In the genomic region with DNA sequence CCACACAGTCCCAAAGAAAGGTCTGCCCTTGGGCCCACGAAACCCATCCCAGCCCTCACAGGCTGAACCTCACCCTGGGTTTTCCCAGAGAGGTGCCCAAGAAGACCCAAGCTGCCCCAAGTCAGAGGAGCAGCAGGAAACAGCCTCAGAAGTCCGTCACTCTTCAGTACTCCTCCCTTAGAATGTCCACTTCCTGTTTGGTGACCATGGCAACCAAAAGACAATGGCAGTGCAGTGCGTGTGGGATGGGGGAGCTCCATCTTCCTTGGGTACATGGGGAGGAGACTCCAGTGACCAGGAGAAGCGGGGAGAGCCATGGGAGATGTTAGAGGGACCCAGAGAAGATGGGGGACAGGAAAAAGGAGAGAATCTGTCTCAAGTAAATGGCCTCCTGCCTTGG, we compare ENCODE assay signal across 7 cellular contexts. TPM values are rescaled to one million over a fixed set of nuclear protein-coding genes. Genes with fewer than 3 reads are reported as not detected.
DNase-seq lines count a peak whose midpoint lies in the region; ATAC-seq and TF ChIP-seq lines count a peak whose summit lies in the region.

No MANE protein-coding gene starts in this region.

- H3K36me3 ChIP-seq in Karpas-422 (ENCODE audit: insufficient read depth, low read length), result no peaks in the 10 kb centered on the region
- no peaks in the 10 kb centered on the region for H3K36me3 ChIP-seq in mucosa of descending colon (ENCODE audit: low read depth)

- peak; percentile 63 for ATAC-seq in mucosa of descending colon

- H3K4me1 ChIP-seq in Karpas-422 (ENCODE audit: low read length) (peaks cover 15% of the 10 kb centered on the region), mucosa of descending colon (ENCODE audit: low read depth) (peaks cover 8% of the 10 kb centered on the region)

- H3K79me2 ChIP-seq in Karpas-422 (ENCODE audit: low read length), result no peaks in the 10 kb centered on the region

- H3K9me3 ChIP-seq in Karpas-422 (ENCODE audit: low read length), result no peaks in the 10 kb centered on the region
- no peaks in the 10 kb centered on the region for H3K9me3 ChIP-seq in mucosa of descending colon

- H4K20me1 ChIP-seq in Karpas-422 (ENCODE audit: insufficient read depth, low read depth, low read length), result no peaks in the 10 kb centered on the region

- H3K4me3 ChIP-seq in Karpas-422 (ENCODE audit: low read length) (no peak overlapping the region), cardiac fibroblast (replicated peaks in 1 of 2; ENCODE audit: low read depth in 2 of 2, low read length in 2 of 2) (no peak overlapping the region), mucosa of descending colon (no peak overlapping the region)

- TF ChIP-seq CTCF in cardiac fibroblast (IDR thresholded peaks at IDR 0.05; ENCODE audit: low read depth, low read length), result no peak
- TF ChIP-seq CTCF in mucosa of descending colon (IDR thresholded peaks at IDR 0.05), result no peak

- H3K4me2 ChIP-seq in Karpas-422 (ENCODE audit: low read depth, low read length, poor library complexity, severe bottlenecking), result no peak overlapping the region

- no peaks in the 10 kb centered on the region for H3K27me3 ChIP-seq in Karpas-422 (ENCODE audit: low read length)

- DNase-seq in DMS153 (lab: John Stamatoyannopoulos, UW) (peak; percentile 84), Karpas-422 (peak; percentile 75), cardiac fibroblast (ENCODE audit: low read depth in 2 of 2) (peak; percentile 85 to 88), mucosa of descending colon (peak in 1 of 3 donors; percentile 40), NCI-H1694 treated with DMSO at 0.1 percent for 48 hours (lab: John Stamatoyannopoulos, UW) (no peak), islet precursor cell (no peak)
- DNase-seq in activated CD4-positive, alpha-beta T cell treated with anti-CD3 and anti-CD28 coated beads for 48 hours, result no peak

- no peak overlapping the region for H3K9ac ChIP-seq in Karpas-422 (ENCODE audit: low read length)

- intact Hi-C loops in mucosa of descending colon (cut with DNase I, micrococcal nuclease), result no loop called here

- H2AFZ ChIP-seq in Karpas-422 (ENCODE audit: low read length), result no peak overlapping the region

- H3K9me2 ChIP-seq in Karpas-422 (replicated peaks; ENCODE audit: insufficient read depth, low read length), result no peaks in the 10 kb centered on the region

- H3K27ac ChIP-seq in Karpas-422 (ENCODE audit: low read length), result no peak overlapping the region

RNA-seq across cellular contexts. Expression of a gene that starts 11.3 kb away (rescaled TPM):
- total RNA-seq in Karpas-422 (2014; rRNA removed; shearing (Covaris generic); ENCODE audit: low replicate concordance), result 0.97 and 2.5 TPM in 2 replicates
- total RNA-seq in mucosa of descending colon, result 1 to 10 TPM; 3.3 to 6.5 (median 6.0) TPM

RNA-seq across cellular contexts. Expression of a gene that starts 24.5 kb away (rescaled TPM):
- not detected in 2 replicates for total RNA-seq in Karpas-422 (2014; rRNA removed; shearing (Covaris generic); ENCODE audit: low replicate concordance)
- total RNA-seq in mucosa of descending colon, result 1 to 10 TPM; 4.1 to 7.0 (median 5.1) TPM

Comparison
In these comparisons a context has a peak if more than half of its experiments do, and no peak if none do; other contexts are left out.
1. DNase-seq: peak in DMS153 (single experiment), Karpas-422 (single experiment) and cardiac fibroblast (2 of 2); none in NCI-H1694 treated with DMSO at 0.1 percent for 48 hours (single experiment), islet precursor cell (single experiment) and activated CD4-positive, alpha-beta T cell treated with anti-CD3 and anti-CD28 coated beads for 48 hours (single experiment).